Comparison of ENCODE assay signal across 17 cellular contexts in genomic region chr1:107467286-107467685, GRCh38.
"Had no signal": no experiment of that assay in that cellular context is flagged by ENCODE, and none has a peak within 500 bp of the region (broad histone marks: within the 10 kb centered on the region; RNA-seq: fewer than 3 reads in every experiment).

No MANE protein-coding gene starts in this region.

- FAIRE-seq: endometrium, frontal cortex had no signal

- H3K27me3 ChIP-seq: stomach, uterus had no signal

- DNase-seq: effector memory CD4-positive, alpha-beta T cell; heart left ventricle; hippocampal formation; left colon; mammary epithelial cell; naive thymus-derived CD4-positive, alpha-beta T cell; nephron progenitor cell; posterior cingulate gyrus; stimulated activated CD4-positive, alpha-beta T cell treated with anti-CD3 and anti-CD28 coated beads, Interleukin-2, amount 100 ng/mL, for 24 hours; stimulated activated naive CD4-positive, alpha-beta T cell; stomach; substantia nigra; uterus had no signal

- H3K9me3 ChIP-seq: heart left ventricle, stomach, uterus had no signal

- H3K27ac ChIP-seq: heart left ventricle, stomach, uterus had no signal

- H3K4me3 ChIP-seq: heart left ventricle, stomach, uterus had no signal

- H3K36me3 ChIP-seq: heart left ventricle, stomach, uterus had no signal

- H3K4me1 ChIP-seq: heart left ventricle, stomach, uterus had no signal

- ATAC-seq: esophagus mucosa; heart left ventricle; left colon; naive thymus-derived CD4-positive, alpha-beta T cell; sciatic nerve had no signal
